12 cellular contexts compared by ENCODE assay signal in the genomic region with DNA sequence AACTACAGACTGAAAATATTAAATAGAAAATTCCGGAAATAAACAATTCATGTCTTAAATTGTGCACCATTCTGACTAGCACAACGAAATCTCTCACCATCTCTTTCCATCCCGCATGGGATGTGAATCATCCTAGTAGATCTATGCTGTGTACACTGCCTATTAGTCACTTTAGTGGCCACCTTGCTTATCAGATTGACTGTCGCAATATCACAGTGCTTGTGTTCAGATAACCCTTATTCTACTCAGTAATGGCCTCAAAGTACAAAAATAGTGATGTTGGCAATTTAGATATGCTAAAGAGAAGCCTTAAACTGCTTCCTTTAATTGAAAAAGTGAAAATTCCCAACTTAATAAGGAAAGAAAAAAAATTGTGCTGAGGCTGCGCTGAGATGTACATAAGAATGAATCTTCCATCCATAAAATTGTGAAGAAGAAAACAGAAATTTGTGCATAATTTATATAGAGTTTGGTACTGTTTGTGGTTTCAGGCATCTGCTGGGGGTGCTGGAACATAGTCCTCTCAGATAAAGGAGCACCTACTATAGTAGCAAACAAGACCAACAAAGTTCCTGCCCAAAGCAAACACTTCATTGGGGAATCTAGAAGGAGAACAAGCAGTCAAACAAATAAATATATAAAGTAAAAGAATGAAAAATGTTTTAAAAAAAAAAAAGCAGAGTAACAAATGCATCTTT. TPM values are rescaled to one million over a fixed set of nuclear protein-coding genes. Genes with fewer than 3 reads are reported as not detected.
DNase-seq lines count a peak whose midpoint lies in the region; ATAC-seq and TF ChIP-seq lines count a peak whose summit lies in the region.
"Had no signal": no experiment of that assay in that cellular context is flagged by ENCODE, and none has a peak within 500 bp of the region (broad histone marks: within the 10 kb centered on the region; RNA-seq: fewer than 3 reads in every experiment).

No MANE protein-coding gene starts in this region.

- ATAC-seq in activated CD4-positive, CD25-positive, alpha-beta regulatory T cell treated with anti-CD3 and anti-CD28 coated beads, Interleukin-2, amount 50 U/mL, for 24 hours = peak; percentile 91 to 97
- ATAC-seq in Right ventricle myocardium superior (ENCODE audit: poor library complexity) = no peak

- in situ Hi-C loops in brain microvascular endothelial cell (cut with HindIII; ENCODE audit: low pct_ligation_motif_present, low sequenced_read_pairs) = no loop called here

- H3K27ac ChIP-seq in brain microvascular endothelial cell (peak overlapping the region; percentile 51), mesodermal cell (ENCODE audit: low read depth, low read length, severe bottlenecking) (peak overlapping the region; percentile 60), tibial artery (no peak overlapping the region)

- H3K9me3 ChIP-seq in mesodermal cell (ENCODE audit: control insufficient read depth, low read length) = no peaks in the 10 kb centered on the region
- no peaks in the 10 kb centered on the region for H3K9me3 ChIP-seq in tibial artery
- H3K9me3 ChIP-seq: transverse colon had no signal

- H3K27me3 ChIP-seq in brain microvascular endothelial cell (replicated peaks) (no peaks in the 10 kb centered on the region), tibial artery (no peaks in the 10 kb centered on the region)
- H3K27me3 ChIP-seq: transverse colon had no signal

- H3K4me3 ChIP-seq in brain microvascular endothelial cell (ENCODE audit: low read depth, low read length) = no peak overlapping the region
- no peak overlapping the region for H3K4me3 ChIP-seq in mesodermal cell (ENCODE audit: extremely low read depth, insufficient read depth, low read length, poor library complexity, severe bottlenecking)
- no peak overlapping the region for H3K4me3 ChIP-seq in tibial artery
- H3K4me3 ChIP-seq: transverse colon had no signal

- 86 to 100% methylated on average over 2 to 3 of the region's 5 CpGs for WGBS in mesodermal cell (ENCODE audit: insufficient coverage in 2 of 2), 2 experiments

- TF ChIP-seq CTCF in brain microvascular endothelial cell (IDR thresholded peaks at IDR 0.05; ENCODE audit: low read depth, low read length, missing control alignments) (no peak), tibial artery (IDR thresholded peaks at IDR 0.05) (no peak)

- H3K4me1 ChIP-seq in mesodermal cell (ENCODE audit: control insufficient read depth, insufficient read depth, low read length, poor library complexity, severe bottlenecking) (peaks cover 13% of the 10 kb centered on the region), tibial artery (no peaks in the 10 kb centered on the region)
- H3K4me1 ChIP-seq: transverse colon had no signal

- peaks cover 46% of the 10 kb centered on the region for H3K36me3 ChIP-seq in brain microvascular endothelial cell (replicated peaks)
- peaks cover 70% of the 10 kb centered on the region for H3K36me3 ChIP-seq in mesodermal cell (ENCODE audit: control insufficient read depth, insufficient read depth, low read length)
- peaks cover 70 to 88% (median 83%) of the 10 kb centered on the region in 3 donors for H3K36me3 ChIP-seq in tibial artery

- intact Hi-C loops in Right ventricle myocardium superior (cut with DNase I) = no loop called here
- intact Hi-C loops in tibial artery (cut with DNase I; ENCODE audit: low total_unique reads) = no loop called here

- DNase-seq in activated CD4-positive, CD25-positive, alpha-beta regulatory T cell (lab: John Stamatoyannopoulos, UW) = no peak
- peak; percentile 5 for DNase-seq in MV-4-11 (lab: John Stamatoyannopoulos, UW)
- DNase-seq in brain microvascular endothelial cell = peak; percentile 78
- no peak for DNase-seq in Right ventricle myocardium superior
- DNase-seq in NCI-H1092 treated with DMSO at 0.1 percent for 48 hours (lab: John Stamatoyannopoulos, UW) = no peak
- no peak for DNase-seq in tibial artery
- DNase-seq: DMS153, NCI-H526 treated with DMSO at 0.1 percent for 48 hours, transverse colon had no signal

RNA-seq across cellular contexts. Expression of a gene that starts 12.0 kb away (rescaled TPM):
- 124 TPM for polyA plus RNA-seq in mesodermal cell (2013, experiment 1 of 2)
- 137 TPM for polyA plus RNA-seq in mesodermal cell (2013, experiment 2 of 2)
- total RNA-seq in Right ventricle myocardium superior = 81.0 TPM

RNA-seq across cellular contexts. Expression of a gene that starts 31.4 kb away (rescaled TPM):
- 2.8 TPM for polyA plus RNA-seq in mesodermal cell (2013, experiment 1 of 2)
- 2.5 TPM for polyA plus RNA-seq in mesodermal cell (2013, experiment 2 of 2)
- 0.05 TPM for total RNA-seq in Right ventricle myocardium superior
- polyA plus RNA-seq: AG04450 had no signal

RNA-seq across cellular contexts. Expression of a gene that starts 56.2 kb away (rescaled TPM):
- polyA plus RNA-seq in mesodermal cell (2013, experiment 1 of 2) = 0.11 TPM
- polyA plus RNA-seq in mesodermal cell (2013, experiment 2 of 2) = 0.15 TPM
- total RNA-seq in Right ventricle myocardium superior = 0.24 TPM

Comparison
In these comparisons a context has a peak if more than half of its experiments do, and no peak if none do; other contexts are left out.
1. DNase-seq: peak in MV-4-11 (single experiment) and brain microvascular endothelial cell (single experiment); none in activated CD4-positive, CD25-positive, alpha-beta regulatory T cell (0 of 4), Right ventricle myocardium superior (single experiment), NCI-H1092 treated with DMSO at 0.1 percent for 48 hours (single experiment) and tibial artery (0 of 2).
2. H3K27ac ChIP-seq: peak in brain microvascular endothelial cell (single experiment) and mesodermal cell (single experiment); none in tibial artery (0 of 2).